Comparison of ENCODE assay signal across 8 cellular contexts in genomic region chr2:66169076-66169475, GRCh38.
"Had no signal": no experiment of that assay in that cellular context is flagged by ENCODE, and none has a peak within 500 bp of the region (broad histone marks: within the 10 kb centered on the region; RNA-seq: fewer than 3 reads in every experiment).

No MANE protein-coding gene starts in this region.

- H3K4me3 ChIP-seq: GM23248, GM23338, HAP-1 had no signal

- DNase-seq: GM23248, GOT3, H7, H9, HCEC 1CT, HFFc6 had no signal
